Comparison of ENCODE assay signal across 5 cellular contexts in genomic region chr7:143767531-143767930, GRCh38. TPM values are rescaled to one million over a fixed set of nuclear protein-coding genes. Genes with fewer than 3 reads are reported as not detected.
"Had no signal": no experiment of that assay in that cellular context is flagged by ENCODE, and none has a peak within 500 bp of the region (broad histone marks: within the 10 kb centered on the region; RNA-seq: fewer than 3 reads in every experiment).

No MANE protein-coding gene starts in this region.

RNA-seq across cellular contexts. Expression of gene CTAGE6, which starts 10.0 kb away (rescaled TPM):
- total RNA-seq: HT-29, LHCN-M2, MCF 10A, PC-9, SJCRH30 had no signal
